ENCODE assay signal across 12 cellular contexts in the genomic region with DNA sequence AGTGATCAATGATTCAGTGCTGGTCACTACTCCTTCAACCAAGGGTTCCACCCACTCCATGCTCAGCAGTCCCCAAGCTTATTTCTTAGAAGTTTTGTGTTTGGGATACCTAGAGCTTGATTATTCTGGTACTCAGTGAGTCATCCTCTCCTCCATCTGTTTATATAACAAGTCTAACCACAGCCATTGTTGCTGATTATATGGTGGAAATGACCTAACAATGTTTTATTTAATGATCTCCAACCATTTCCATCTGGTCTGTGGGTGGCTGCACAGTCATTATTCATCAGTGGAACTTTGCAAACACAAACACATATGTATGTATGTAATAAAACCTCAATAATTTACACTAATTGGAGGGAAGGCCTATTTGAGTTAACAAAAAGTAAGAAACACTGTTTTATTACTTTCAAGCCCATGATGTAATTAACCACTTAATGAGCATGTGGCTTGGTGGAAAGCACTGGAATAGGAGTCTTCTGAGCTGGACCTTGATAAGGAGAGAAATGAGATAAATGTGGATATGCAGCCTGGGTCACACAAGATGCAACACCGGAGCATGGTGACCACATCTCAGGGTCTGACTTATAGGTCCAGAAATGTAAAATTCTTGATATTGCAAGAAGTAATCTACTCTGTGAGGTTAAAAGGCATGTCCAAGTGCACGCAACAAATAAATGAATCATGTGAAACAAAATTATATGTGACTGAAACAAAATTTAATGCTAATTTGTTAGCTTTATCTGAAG.
A peak's percentile ranks its signal among the peaks of the same experiment; 100 is the strongest.
DNase-seq lines count a peak whose midpoint lies in the region; ATAC-seq and TF ChIP-seq lines count a peak whose summit lies in the region.
"Had no signal": no experiment of that assay in that cellular context is flagged by ENCODE, and none has a peak within 500 bp of the region (broad histone marks: within the 10 kb centered on the region; RNA-seq: fewer than 3 reads in every experiment).

No MANE protein-coding gene starts in this region.

- CTCF ChIA-PET in activated CD4-positive, alpha-beta T cell treated with anti-CD3 and anti-CD28 coated beads for 36 hours (lab: Charles Lee): no interaction called here
- CTCF ChIA-PET in activated CD4-positive, alpha-beta T cell treated with anti-CD3 and anti-CD28 coated beads, Interleukin-2, amount 10 ng/mL, durations not matched to agents 7 days and 5 days (lab: Charles Lee): no interaction called here

- no peaks in the 10 kb centered on the region for H3K36me3 Mint-ChIP-seq in activated CD4-positive, alpha-beta T cell treated with anti-CD3 and anti-CD28 coated beads for 36 hours (ENCODE audit: low read depth)
- H3K36me3 Mint-ChIP-seq in activated CD4-positive, alpha-beta T cell treated with anti-CD3 and anti-CD28 coated beads, Interleukin-2, amount 10 ng/mL, durations not matched to agents 7 days and 5 days (ENCODE audit: low read depth): no peaks in the 10 kb centered on the region

- no peak for DNase-seq in activated CD4-positive, alpha-beta T cell treated with anti-CD3 and anti-CD28 coated beads for 36 hours
- no peak for DNase-seq in activated CD4-positive, alpha-beta T cell treated with anti-CD3 and anti-CD28 coated beads, Interleukin-2, amount 10 ng/mL, durations not matched to agents 7 days and 5 days
- DNase-seq in fibroblast of gingiva (ENCODE audit: low read depth): peak; percentile 75
- no peak for DNase-seq in stimulated activated naive CD8-positive, alpha-beta T cell treated with anti-CD3 and anti-CD28 coated beads, Interleukin-15, amount 100 ng/mL, for 72 hours
- DNase-seq in islet precursor cell: no peak
- DNase-seq in D341Med (ENCODE audit: low spot score): no peak
- DNase-seq in HUDEP-2 (lab: John Stamatoyannopoulos, UW; ENCODE audit: unreplicated experiment in 76 of 76): no peak
- DNase-seq: NCI-H774, spleen had no signal

- H3K4me1 Mint-ChIP-seq in activated CD4-positive, alpha-beta T cell treated with anti-CD3 and anti-CD28 coated beads for 36 hours: no peaks in the 10 kb centered on the region
- no peaks in the 10 kb centered on the region for H3K4me1 Mint-ChIP-seq in activated CD4-positive, alpha-beta T cell treated with anti-CD3 and anti-CD28 coated beads, Interleukin-2, amount 10 ng/mL, durations not matched to agents 7 days and 5 days
- no peaks in the 10 kb centered on the region for H3K4me1 Mint-ChIP-seq in stimulated activated naive CD8-positive, alpha-beta T cell treated with anti-CD3 and anti-CD28 coated beads, Interleukin-15, amount 100 ng/mL, for 72 hours
- H3K4me1 Mint-ChIP-seq: B cell had no signal

- intact Hi-C loops in activated CD4-positive, alpha-beta T cell treated with anti-CD3 and anti-CD28 coated beads for 36 hours (cut with DNase I, micrococcal nuclease): no loop called here

- H3K27ac Mint-ChIP-seq in activated CD4-positive, alpha-beta T cell treated with anti-CD3 and anti-CD28 coated beads for 36 hours: no peak overlapping the region
- no peak overlapping the region for H3K27ac Mint-ChIP-seq in activated CD4-positive, alpha-beta T cell treated with anti-CD3 and anti-CD28 coated beads, Interleukin-2, amount 10 ng/mL, durations not matched to agents 7 days and 5 days
- no peak overlapping the region for H3K27ac Mint-ChIP-seq in stimulated activated naive CD8-positive, alpha-beta T cell treated with anti-CD3 and anti-CD28 coated beads, Interleukin-15, amount 100 ng/mL, for 72 hours
- H3K27ac Mint-ChIP-seq: B cell had no signal

- H3K9me3 Mint-ChIP-seq in activated CD4-positive, alpha-beta T cell treated with anti-CD3 and anti-CD28 coated beads for 36 hours (ENCODE audit: low read depth): no peaks in the 10 kb centered on the region
- H3K9me3 Mint-ChIP-seq in activated CD4-positive, alpha-beta T cell treated with anti-CD3 and anti-CD28 coated beads, Interleukin-2, amount 10 ng/mL, durations not matched to agents 7 days and 5 days: no peaks in the 10 kb centered on the region
- H3K9me3 Mint-ChIP-seq in stimulated activated naive CD8-positive, alpha-beta T cell treated with anti-CD3 and anti-CD28 coated beads, Interleukin-15, amount 100 ng/mL, for 72 hours: no peaks in the 10 kb centered on the region

- H3K4me3 Mint-ChIP-seq in activated CD4-positive, alpha-beta T cell treated with anti-CD3 and anti-CD28 coated beads for 36 hours: no peak overlapping the region
- no peak overlapping the region for H3K4me3 Mint-ChIP-seq in activated CD4-positive, alpha-beta T cell treated with anti-CD3 and anti-CD28 coated beads, Interleukin-2, amount 10 ng/mL, durations not matched to agents 7 days and 5 days
- no peak overlapping the region for H3K4me3 Mint-ChIP-seq in stimulated activated naive CD8-positive, alpha-beta T cell treated with anti-CD3 and anti-CD28 coated beads, Interleukin-15, amount 100 ng/mL, for 72 hours
- H3K4me3 Mint-ChIP-seq: B cell had no signal

- peak; percentile 39 for ATAC-seq in activated CD4-positive, alpha-beta T cell treated with anti-CD3 and anti-CD28 coated beads for 36 hours
- ATAC-seq in stimulated activated naive CD8-positive, alpha-beta T cell treated with anti-CD3 and anti-CD28 coated beads, Interleukin-15, amount 100 ng/mL, for 72 hours: peak; percentile 68
- ATAC-seq: K562 had no signal

- H3K27me3 Mint-ChIP-seq in activated CD4-positive, alpha-beta T cell treated with anti-CD3 and anti-CD28 coated beads for 36 hours: peaks cover 2% of the 10 kb centered on the region
- H3K27me3 Mint-ChIP-seq in activated CD4-positive, alpha-beta T cell treated with anti-CD3 and anti-CD28 coated beads, Interleukin-2, amount 10 ng/mL, durations not matched to agents 7 days and 5 days: no peaks in the 10 kb centered on the region
- H3K27me3 Mint-ChIP-seq in stimulated activated naive CD8-positive, alpha-beta T cell treated with anti-CD3 and anti-CD28 coated beads, Interleukin-15, amount 100 ng/mL, for 72 hours: peaks cover 26% of the 10 kb centered on the region

- POLR2A ChIA-PET in activated CD4-positive, alpha-beta T cell treated with anti-CD3 and anti-CD28 coated beads for 36 hours (lab: Charles Lee): no interaction called here
- POLR2A ChIA-PET in activated CD4-positive, alpha-beta T cell treated with anti-CD3 and anti-CD28 coated beads, Interleukin-2, amount 10 ng/mL, durations not matched to agents 7 days and 5 days (lab: Charles Lee): interaction anchor here (0.7 kb wide), 1 partner anchor 127 kb away, joined by 3 read pairs; no protein-coding TSS in a partner anchor

TF ChIP-seq in PFSK-1, 5 proteins besides CTCF, POLR2A, EP300 and RAD21:
- TF ChIP-seq POLR2AphosphoS5 (IDR thresholded peaks at IDR 0.05; ENCODE audit: low read depth, low read length) (peak; percentile 43; the same call in 1 of the 2 replicates), SIN3A (IDR thresholded peaks at IDR 0.05; ENCODE audit: borderline replicate concordance, insufficient read depth, low read length) (0 out of 2 replicates have a peak, but pooled peaks have one; percentile 46), TAF1 (IDR thresholded peaks at IDR 0.05; ENCODE audit: borderline replicate concordance, insufficient read depth, low read length) (no peak), REST (IDR thresholded peaks at IDR 0.05; ENCODE audit: insufficient read depth in 1 of 2, low read depth in 2 of 2, low read length in 2 of 2) (no peak), FOXP2 (optimal IDR thresholded peaks at IDR 0.05; ENCODE audit: borderline replicate concordance, extremely low read depth, extremely low read length, insufficient read depth) (no peak)
